2 cellular contexts compared by ENCODE assay signal in the genomic region with DNA sequence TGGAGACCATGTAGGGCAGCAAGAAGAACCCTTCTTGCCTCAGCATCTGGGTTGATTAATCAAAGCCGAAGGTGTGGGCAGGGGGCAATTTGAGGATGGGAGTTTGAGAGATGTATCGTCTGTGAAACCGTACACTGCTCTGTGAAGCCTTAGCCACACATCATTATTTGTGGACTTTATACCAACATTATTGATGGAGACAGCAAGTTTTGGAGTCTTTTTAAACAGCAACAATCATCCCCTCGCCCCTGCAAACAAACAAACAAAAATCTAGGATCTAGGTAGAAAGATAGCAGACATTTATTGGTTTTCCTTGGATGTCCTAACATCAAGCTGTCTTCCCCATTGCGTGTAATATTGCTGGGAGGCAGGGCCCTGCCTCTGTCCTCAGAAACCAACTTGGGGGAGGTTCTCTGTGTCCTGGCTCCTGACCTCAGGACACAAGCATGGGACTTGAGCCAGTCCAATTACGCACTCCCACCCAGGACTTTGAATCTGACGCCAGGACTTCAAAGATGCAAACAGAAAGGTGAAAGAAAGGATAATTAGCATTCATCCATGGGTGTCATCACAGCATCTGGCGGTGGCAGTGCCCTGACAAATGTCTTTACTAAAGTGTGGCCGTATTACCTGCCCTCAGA.
TF ChIP-seq lines count a peak whose summit lies in the region.

No MANE protein-coding gene starts in this region.

TF ChIP-seq in liver, 16 proteins besides CTCF, POLR2A, EP300 and RAD21:
- TF ChIP-seq JUND (IDR thresholded peaks at IDR 0.05): peak in 1 of 2 donors; percentile 38
- TF ChIP-seq FOXA2 (IDR thresholded peaks at IDR 0.05): no peak
- TF ChIP-seq, protein P1, sequence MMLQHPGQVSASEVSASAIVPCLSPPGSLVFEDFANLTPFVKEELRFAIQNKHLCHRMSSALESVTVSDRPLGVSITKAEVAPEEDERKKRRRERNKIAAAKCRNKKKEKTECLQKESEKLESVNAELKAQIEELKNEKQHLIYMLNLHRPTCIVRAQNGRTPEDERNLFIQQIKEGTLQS (IDR thresholded peaks at IDR 0.05): no peak
- peak; percentile 68 for TF ChIP-seq SP1 (IDR thresholded peaks at IDR 0.05)
- TF ChIP-seq NR2F2 (IDR thresholded peaks at IDR 0.05): no peak
- no peak for TF ChIP-seq TAF1 (conservative IDR thresholded peaks at IDR 0.05)
- TF ChIP-seq RXRA (IDR thresholded peaks at IDR 0.05): peak; percentile 64 to 82
- peak; percentile 66 for TF ChIP-seq HNF4G (IDR thresholded peaks at IDR 0.05)
- TF ChIP-seq, protein P2, sequence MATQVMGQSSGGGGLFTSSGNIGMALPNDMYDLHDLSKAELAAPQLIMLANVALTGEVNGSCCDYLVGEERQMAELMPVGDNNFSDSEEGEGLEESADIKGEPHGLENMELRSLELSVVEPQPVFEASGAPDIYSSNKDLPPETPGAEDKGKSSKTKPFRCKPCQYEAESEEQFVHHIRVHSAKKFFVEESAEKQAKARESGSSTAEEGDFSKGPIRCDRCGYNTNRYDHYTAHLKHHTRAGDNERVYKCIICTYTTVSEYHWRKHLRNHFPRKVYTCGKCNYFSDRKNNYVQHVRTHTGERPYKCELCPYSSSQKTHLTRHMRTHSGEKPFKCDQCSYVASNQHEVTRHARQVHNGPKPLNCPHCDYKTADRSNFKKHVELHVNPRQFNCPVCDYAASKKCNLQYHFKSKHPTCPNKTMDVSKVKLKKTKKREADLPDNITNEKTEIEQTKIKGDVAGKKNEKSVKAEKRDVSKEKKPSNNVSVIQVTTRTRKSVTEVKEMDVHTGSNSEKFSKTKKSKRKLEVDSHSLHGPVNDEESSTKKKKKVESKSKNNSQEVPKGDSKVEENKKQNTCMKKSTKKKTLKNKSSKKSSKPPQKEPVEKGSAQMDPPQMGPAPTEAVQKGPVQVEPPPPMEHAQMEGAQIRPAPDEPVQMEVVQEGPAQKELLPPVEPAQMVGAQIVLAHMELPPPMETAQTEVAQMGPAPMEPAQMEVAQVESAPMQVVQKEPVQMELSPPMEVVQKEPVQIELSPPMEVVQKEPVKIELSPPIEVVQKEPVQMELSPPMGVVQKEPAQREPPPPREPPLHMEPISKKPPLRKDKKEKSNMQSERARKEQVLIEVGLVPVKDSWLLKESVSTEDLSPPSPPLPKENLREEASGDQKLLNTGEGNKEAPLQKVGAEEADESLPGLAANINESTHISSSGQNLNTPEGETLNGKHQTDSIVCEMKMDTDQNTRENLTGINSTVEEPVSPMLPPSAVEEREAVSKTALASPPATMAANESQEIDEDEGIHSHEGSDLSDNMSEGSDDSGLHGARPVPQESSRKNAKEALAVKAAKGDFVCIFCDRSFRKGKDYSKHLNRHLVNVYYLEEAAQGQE (IDR thresholded peaks at IDR 0.05): no peak
- TF ChIP-seq YY1 (IDR thresholded peaks at IDR 0.05): peak; percentile 37
- peak; percentile 70 to 81 for TF ChIP-seq HNF4A (conservative IDR thresholded peaks at IDR 0.05)
- TF ChIP-seq, protein P3, sequence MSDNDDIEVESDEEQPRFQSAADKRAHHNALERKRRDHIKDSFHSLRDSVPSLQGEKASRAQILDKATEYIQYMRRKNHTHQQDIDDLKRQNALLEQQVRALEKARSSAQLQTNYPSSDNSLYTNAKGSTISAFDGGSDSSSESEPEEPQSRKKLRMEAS (IDR thresholded peaks at IDR 0.05): no peak
- TF ChIP-seq FOXA1 (IDR thresholded peaks at IDR 0.05): no peak
- TF ChIP-seq, protein P4, sequence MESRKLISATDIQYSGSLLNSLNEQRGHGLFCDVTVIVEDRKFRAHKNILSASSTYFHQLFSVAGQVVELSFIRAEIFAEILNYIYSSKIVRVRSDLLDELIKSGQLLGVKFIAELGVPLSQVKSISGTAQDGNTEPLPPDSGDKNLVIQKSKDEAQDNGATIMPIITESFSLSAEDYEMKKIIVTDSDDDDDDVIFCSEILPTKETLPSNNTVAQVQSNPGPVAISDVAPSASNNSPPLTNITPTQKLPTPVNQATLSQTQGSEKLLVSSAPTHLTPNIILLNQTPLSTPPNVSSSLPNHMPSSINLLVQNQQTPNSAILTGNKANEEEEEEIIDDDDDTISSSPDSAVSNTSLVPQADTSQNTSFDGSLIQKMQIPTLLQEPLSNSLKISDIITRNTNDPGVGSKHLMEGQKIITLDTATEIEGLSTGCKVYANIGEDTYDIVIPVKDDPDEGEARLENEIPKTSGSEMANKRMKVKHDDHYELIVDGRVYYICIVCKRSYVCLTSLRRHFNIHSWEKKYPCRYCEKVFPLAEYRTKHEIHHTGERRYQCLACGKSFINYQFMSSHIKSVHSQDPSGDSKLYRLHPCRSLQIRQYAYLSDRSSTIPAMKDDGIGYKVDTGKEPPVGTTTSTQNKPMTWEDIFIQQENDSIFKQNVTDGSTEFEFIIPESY (IDR thresholded peaks at IDR 0.05): no peak
- no peak for TF ChIP-seq EGR1 (IDR thresholded peaks at IDR 0.05; ENCODE audit: low read depth in 2 of 2)
- no peak for TF ChIP-seq GABPA (IDR thresholded peaks at IDR 0.05 in 1 of 2, conservative IDR thresholded peaks at IDR 0.05 in 1 of 2)

TF ChIP-seq in HepG2, 621 proteins besides CTCF, POLR2A, EP300 and RAD21:
- TF ChIP-seq ZNF883 (CRISPR knock-in tag; IDR thresholded peaks at IDR 0.05; ENCODE audit: not compliant biosample characterization) (no peak), STAT5B (CRISPR knock-in tag; IDR thresholded peaks at IDR 0.05) (no peak), FOXK1 (CRISPR knock-in tag; IDR thresholded peaks at IDR 0.05; ENCODE audit: borderline replicate concordance, low read depth) (no peak), AGO2 (optimal IDR thresholded peaks at IDR 0.05; ENCODE audit: low read depth, low read length) (no peak), ATRX (CRISPR knock-in tag; IDR thresholded peaks at IDR 0.05; ENCODE audit: borderline replicate concordance) (no peak)
TF ChIP-seq in HepG2: peak in this region for 0.
